8 cellular contexts compared by ENCODE assay signal in genomic region chr16:57377080-57377841, GRCh38. TPM values are rescaled to one million over a fixed set of nuclear protein-coding genes. Genes with fewer than 3 reads are reported as not detected.
DNase-seq lines count a peak whose midpoint lies in the region; ATAC-seq, FAIRE-seq and TF ChIP-seq lines count a peak whose summit lies in the region.

No MANE protein-coding gene starts in this region.

- H3K4me1 Mint-ChIP-seq in endodermal cell = peaks cover 13% of the 10 kb centered on the region
- peaks cover 68% of the 10 kb centered on the region for H3K4me1 Mint-ChIP-seq in stimulated activated naive CD8-positive, alpha-beta T cell treated with anti-CD3 and anti-CD28 coated beads, Interleukin-15, Interleukin-2, amounts not matched to agents 100 ng/mL and 50 ng/mL, for 24 hours (ENCODE audit: low read depth)
- H3K4me1 Mint-ChIP-seq in activated CD4-positive, alpha-beta T cell treated with anti-CD3 and anti-CD28 coated beads, Interleukin-2, amount 10 ng/mL, durations not matched to agents 7 days and 5 days = peaks cover 9% of the 10 kb centered on the region

- H3K27ac Mint-ChIP-seq in endodermal cell = no peak overlapping the region
- H3K27ac Mint-ChIP-seq in stimulated activated naive CD8-positive, alpha-beta T cell treated with anti-CD3 and anti-CD28 coated beads, Interleukin-15, Interleukin-2, amounts not matched to agents 100 ng/mL and 50 ng/mL, for 24 hours = peak overlapping the region; percentile 84
- H3K27ac Mint-ChIP-seq in activated CD4-positive, alpha-beta T cell treated with anti-CD3 and anti-CD28 coated beads, Interleukin-2, amount 10 ng/mL, durations not matched to agents 7 days and 5 days = no peak overlapping the region

- no peaks in the 10 kb centered on the region for H3K9me3 Mint-ChIP-seq in endodermal cell
- no peaks in the 10 kb centered on the region for H3K9me3 Mint-ChIP-seq in stimulated activated naive CD8-positive, alpha-beta T cell treated with anti-CD3 and anti-CD28 coated beads, Interleukin-15, Interleukin-2, amounts not matched to agents 100 ng/mL and 50 ng/mL, for 24 hours
- no peaks in the 10 kb centered on the region for H3K9me3 Mint-ChIP-seq in activated CD4-positive, alpha-beta T cell treated with anti-CD3 and anti-CD28 coated beads, Interleukin-2, amount 10 ng/mL, durations not matched to agents 7 days and 5 days

- no peaks in the 10 kb centered on the region for H3K36me3 ChIP-seq in HUES6 (ENCODE audit: control insufficient read depth, insufficient read depth, low read length)
- no peaks in the 10 kb centered on the region for H3K36me3 ChIP-seq in endodermal cell (ENCODE audit: control insufficient read depth, insufficient read depth, low read length)
- peaks cover 2 to 7% of the 10 kb centered on the region in 2 donors for H3K36me3 ChIP-seq in kidney (ENCODE audit: control insufficient read depth in 1 of 2, insufficient read depth in 2 of 2, low read length in 2 of 2)

- H3K9me3 ChIP-seq in HUES6 (ENCODE audit: control insufficient read depth, insufficient read depth, low read depth, low read length) (no peaks in the 10 kb centered on the region), endodermal cell (ENCODE audit: control insufficient read depth, low read length) (no peaks in the 10 kb centered on the region), kidney (ENCODE audit: control insufficient read depth in 1 of 2, low read length in 2 of 2) (no peaks in the 10 kb centered on the region)

- peak; percentile 64 for ATAC-seq in GM18499 (IDR thresholded peaks at IDR 0.05; ENCODE audit: insufficient read depth, unreplicated experiment)
- ATAC-seq in GM21576 (IDR thresholded peaks at IDR 0.05; ENCODE audit: unreplicated experiment) = peak; percentile 66

- H3K36me3 Mint-ChIP-seq in endodermal cell (ENCODE audit: low read depth) = no peaks in the 10 kb centered on the region
- no peaks in the 10 kb centered on the region for H3K36me3 Mint-ChIP-seq in stimulated activated naive CD8-positive, alpha-beta T cell treated with anti-CD3 and anti-CD28 coated beads, Interleukin-15, Interleukin-2, amounts not matched to agents 100 ng/mL and 50 ng/mL, for 24 hours (ENCODE audit: low read depth)
- H3K36me3 Mint-ChIP-seq in activated CD4-positive, alpha-beta T cell treated with anti-CD3 and anti-CD28 coated beads, Interleukin-2, amount 10 ng/mL, durations not matched to agents 7 days and 5 days (ENCODE audit: low read depth) = no peaks in the 10 kb centered on the region

- H3K27me3 ChIP-seq in HUES6 (ENCODE audit: control insufficient read depth, insufficient read depth, low read length) (no peaks in the 10 kb centered on the region), endodermal cell (ENCODE audit: control insufficient read depth, insufficient read depth, low read length, poor library complexity, severe bottlenecking) (no peaks in the 10 kb centered on the region)

- TF ChIP-seq CTCF in endodermal cell (conservative IDR thresholded peaks at IDR 0.05) (peak; percentile 43), kidney (IDR thresholded peaks at IDR 0.05; ENCODE audit: borderline replicate concordance, extremely low read depth, insufficient read depth) (no peak)

- POLR2A ChIA-PET in activated CD4-positive, alpha-beta T cell treated with anti-CD3 and anti-CD28 coated beads, Interleukin-2, amount 10 ng/mL, durations not matched to agents 7 days and 5 days (lab: Charles Lee) = no interaction called here

- no peak overlapping the region for H3K27ac ChIP-seq in HUES6 (ENCODE audit: low read depth, low read length)
- H3K27ac ChIP-seq in endodermal cell (ENCODE audit: low read depth, low read length) = no peak overlapping the region
- no peak overlapping the region for H3K27ac ChIP-seq in kidney (ENCODE audit: low read depth in 2 of 2, low read length in 2 of 2)

- H3K27me3 Mint-ChIP-seq in endodermal cell (ENCODE audit: insufficient read depth) = no peaks in the 10 kb centered on the region
- no peaks in the 10 kb centered on the region for H3K27me3 Mint-ChIP-seq in stimulated activated naive CD8-positive, alpha-beta T cell treated with anti-CD3 and anti-CD28 coated beads, Interleukin-15, Interleukin-2, amounts not matched to agents 100 ng/mL and 50 ng/mL, for 24 hours
- H3K27me3 Mint-ChIP-seq in activated CD4-positive, alpha-beta T cell treated with anti-CD3 and anti-CD28 coated beads, Interleukin-2, amount 10 ng/mL, durations not matched to agents 7 days and 5 days = peaks cover 2% of the 10 kb centered on the region

- H3K4me3 Mint-ChIP-seq in endodermal cell = no peak overlapping the region
- H3K4me3 Mint-ChIP-seq in stimulated activated naive CD8-positive, alpha-beta T cell treated with anti-CD3 and anti-CD28 coated beads, Interleukin-15, Interleukin-2, amounts not matched to agents 100 ng/mL and 50 ng/mL, for 24 hours = peak overlapping the region; percentile 42
- H3K4me3 Mint-ChIP-seq in activated CD4-positive, alpha-beta T cell treated with anti-CD3 and anti-CD28 coated beads, Interleukin-2, amount 10 ng/mL, durations not matched to agents 7 days and 5 days = no peak overlapping the region

- H3K4me1 ChIP-seq in HUES6 (ENCODE audit: control insufficient read depth, insufficient read depth, low read length) (peaks cover 34% of the 10 kb centered on the region), endodermal cell (ENCODE audit: control insufficient read depth, insufficient read depth, low read length) (peaks cover 9% of the 10 kb centered on the region), kidney (ENCODE audit: control insufficient read depth in 1 of 2, insufficient read depth in 1 of 2, low read depth in 1 of 2, low read length in 2 of 2) (peaks cover 20 to 27% of the 10 kb centered on the region in 2 donors)

- intact Hi-C loops in kidney (cut with DNase I) = no loop called here

- DNase-seq in endodermal cell = peak; percentile 70
- no peak for DNase-seq in kidney
- DNase-seq in NCI-H1092 (lab: John Stamatoyannopoulos, UW) = no peak
- DNase-seq in activated CD4-positive, alpha-beta T cell treated with anti-CD3 and anti-CD28 coated beads, Interleukin-2, amount 10 ng/mL, durations not matched to agents 7 days and 5 days = no peak

- CTCF ChIA-PET in activated CD4-positive, alpha-beta T cell treated with anti-CD3 and anti-CD28 coated beads, Interleukin-2, amount 10 ng/mL, durations not matched to agents 7 days and 5 days (lab: Charles Lee) = interaction anchor here (0.6 to 1.0 kb wide), 2 partner anchors 13 to 40 kb away, joined by 3 to 5 read pairs; no protein-coding TSS in a partner anchor

- H3K4me3 ChIP-seq in HUES6 (ENCODE audit: low read depth, low read length) (no peak overlapping the region), endodermal cell (ENCODE audit: low read length) (no peak overlapping the region), kidney (ENCODE audit: low read length in 2 of 2) (no peak overlapping the region)

- FAIRE-seq in kidney (lab: Jason Lieb, UNC) = no peak

- 73 to 80% methylated on average over 2 to 5 of the region's 5 CpGs for WGBS in endodermal cell (ENCODE audit: insufficient coverage in 1 of 2, insufficient read length in 1 of 2), 2 experiments

- peak overlapping the region; percentile 8 for H3K9ac ChIP-seq in HUES6 (ENCODE audit: low read length)
- H3K9ac ChIP-seq in endodermal cell (ENCODE audit: extremely low read depth, low read length, poor library complexity, severe bottlenecking) = no peak overlapping the region
- no peak overlapping the region for H3K9ac ChIP-seq in kidney (ENCODE audit: low read length in 2 of 2)

RNA-seq across cellular contexts. Expression of gene CX3CL1, which starts 5.0 kb away (rescaled TPM):
- total RNA-seq in endodermal cell = 1 to 10 TPM in 1 of 2 donors, under 1 TPM in 1; 0.18 to 1.0 TPM
- 5.5 TPM for polyA plus RNA-seq in endodermal cell (2013, experiment 1 of 2)
- polyA plus RNA-seq in endodermal cell (2013, experiment 2 of 2) = 6.3 TPM
- total RNA-seq in kidney = 46.4 TPM
- polyA plus RNA-seq in kidney (ENCODE audit: insufficient read depth, low read depth, low replicate concordance) = 39.1 TPM
- total RNA-seq in activated CD4-positive, alpha-beta T cell treated with anti-CD3 and anti-CD28 coated beads, Interleukin-2, amount 10 ng/mL, durations not matched to agents 7 days and 5 days = not detected

RNA-seq across cellular contexts. Expression of gene CCL22, which starts 18.7 kb away (rescaled TPM):
- total RNA-seq in endodermal cell = not detected
- polyA plus RNA-seq in endodermal cell (2013, experiment 1 of 2) = not detected
- not detected for polyA plus RNA-seq in endodermal cell (2013, experiment 2 of 2)
- total RNA-seq in kidney = 1.3 TPM
- polyA plus RNA-seq in kidney (ENCODE audit: insufficient read depth, low read depth, low replicate concordance) = not detected
- under 1 TPM; 0.50 to 0.74 TPM for total RNA-seq in activated CD4-positive, alpha-beta T cell treated with anti-CD3 and anti-CD28 coated beads, Interleukin-2, amount 10 ng/mL, durations not matched to agents 7 days and 5 days

RNA-seq across cellular contexts. Expression of gene CCL17, which starts 27.3 kb away (rescaled TPM):
- total RNA-seq in endodermal cell (not detected), kidney (1.5 TPM)
- not detected for polyA plus RNA-seq in endodermal cell (2013, experiment 1 of 2)
- not detected for polyA plus RNA-seq in endodermal cell (2013, experiment 2 of 2)
- polyA plus RNA-seq in kidney (ENCODE audit: insufficient read depth, low read depth, low replicate concordance) = not detected
- total RNA-seq in activated CD4-positive, alpha-beta T cell treated with anti-CD3 and anti-CD28 coated beads, Interleukin-2, amount 10 ng/mL, durations not matched to agents 7 days and 5 days = under 1 TPM; 0.40 to 0.42 TPM

Comparison
In these comparisons a context has a peak if more than half of its experiments do, and no peak if none do; other contexts are left out.
1. RNA of gene CX3CL1, which starts 5.0 kb away (total RNA-seq): 46.4 TPM in kidney (single experiment); 0.18 to 1.0 TPM in endodermal cell and not detected in activated CD4-positive, alpha-beta T cell treated with anti-CD3 and anti-CD28 coated beads, Interleukin-2, amount 10 ng/mL, durations not matched to agents 7 days and 5 days; every median in the first group is over 10 times any median in the second.